ENCODE assay signal across 9 cellular contexts in the genomic region with DNA sequence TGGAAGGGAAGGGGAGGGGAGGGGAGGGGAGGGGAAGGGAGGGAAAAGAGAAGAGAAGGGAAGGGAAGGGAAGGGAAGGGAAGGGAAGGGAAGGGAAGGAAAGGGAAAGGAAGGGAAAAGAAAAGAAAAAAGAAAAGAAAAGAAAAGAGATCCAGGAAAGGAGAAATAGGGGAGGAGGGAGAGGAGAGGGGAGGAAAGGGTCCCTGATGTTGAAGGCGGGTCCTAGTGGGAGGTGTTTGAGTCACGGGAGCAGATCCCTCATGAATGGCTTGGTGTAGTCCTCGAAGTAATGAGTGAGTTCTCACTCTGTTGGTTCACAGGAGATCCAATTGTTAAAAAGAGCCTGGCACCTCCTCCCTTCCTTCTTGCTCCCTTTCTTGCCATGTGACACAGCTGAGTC. TPM values are rescaled to one million over a fixed set of nuclear protein-coding genes. Genes with fewer than 3 reads are reported as not detected.
"Had no signal": no experiment of that assay in that cellular context is flagged by ENCODE, and none has a peak within 500 bp of the region (broad histone marks: within the 10 kb centered on the region; RNA-seq: fewer than 3 reads in every experiment).

No MANE protein-coding gene starts in this region.

- H3K9me3 ChIP-seq: HAP-1 had no signal

- H3K4me3 ChIP-seq: HAP-1 had no signal

- DNase-seq: GOT3, H7, HFFc6, KG1 had no signal

- FAIRE-seq: HTR-8/SVneo had no signal

- H3K4me1 ChIP-seq: HAP-1 had no signal

- H3K36me3 ChIP-seq: HAP-1 had no signal

RNA-seq across cellular contexts. Expression of a gene that starts 26.4 kb away (rescaled TPM):
- total RNA-seq: H4, HFFc6, HT-29 had no signal
- polyA plus RNA-seq: IgD-negative memory B cell had no signal
